2 cellular contexts compared by ENCODE assay signal in genomic region chr4:76857010-76857409, GRCh38.
TF ChIP-seq lines count a peak whose summit lies in the region.

No MANE protein-coding gene starts in this region.

TF ChIP-seq in liver, 16 proteins besides CTCF, POLR2A, EP300 and RAD21:
- no peak for TF ChIP-seq TAF1 (conservative IDR thresholded peaks at IDR 0.05)
- no peak for TF ChIP-seq FOXA1 (IDR thresholded peaks at IDR 0.05)
- TF ChIP-seq EGR1 (IDR thresholded peaks at IDR 0.05; ENCODE audit: low read depth in 2 of 2), result no peak
- TF ChIP-seq HNF4A (conservative IDR thresholded peaks at IDR 0.05), result no peak

TF ChIP-seq in HepG2, 621 proteins besides CTCF, POLR2A, EP300 and RAD21:
- TF ChIP-seq ZBTB38 (CRISPR knock-in tag; IDR thresholded peaks at IDR 0.05) (no peak), FOSL1 (CRISPR knock-in tag; IDR thresholded peaks at IDR 0.05; ENCODE audit: borderline replicate concordance) (no peak), GFI1 (CRISPR knock-in tag; IDR thresholded peaks at IDR 0.05; ENCODE audit: borderline replicate concordance) (no peak), SKIL (CRISPR knock-in tag; IDR thresholded peaks at IDR 0.05; ENCODE audit: borderline replicate concordance) (no peak), AKAP8 (CRISPR knock-in tag; IDR thresholded peaks at IDR 0.05) (no peak), STAT6 (CRISPR knock-in tag; IDR thresholded peaks at IDR 0.05; ENCODE audit: borderline replicate concordance) (no peak), MXD4 (CRISPR knock-in tag; IDR thresholded peaks at IDR 0.05) (no peak), ZNF234 (CRISPR knock-in tag; conservative IDR thresholded peaks at IDR 0.05) (no peak), ZNF572 (CRISPR knock-in tag; IDR thresholded peaks at IDR 0.05) (no peak), NFRKB (IDR thresholded peaks at IDR 0.05) (no peak), ZNF124 (CRISPR knock-in tag; IDR thresholded peaks at IDR 0.05) (no peak), ARNT (IDR thresholded peaks at IDR 0.05) (no peak), TBL1XR1 (IDR thresholded peaks at IDR 0.05; ENCODE audit: borderline replicate concordance, low read length, partially characterized antibody) (no peak), CENPT (CRISPR knock-in tag; IDR thresholded peaks at IDR 0.05; ENCODE audit: low read depth) (no peak), KDM5B (CRISPR knock-in tag; IDR thresholded peaks at IDR 0.05; ENCODE audit: borderline replicate concordance) (no peak), FOXJ3 (CRISPR knock-in tag; IDR thresholded peaks at IDR 0.05; ENCODE audit: borderline replicate concordance) (no peak), ELF4 (CRISPR knock-in tag; IDR thresholded peaks at IDR 0.05; ENCODE audit: borderline replicate concordance) (no peak), TOE1 (CRISPR knock-in tag; IDR thresholded peaks at IDR 0.05) (no peak), ZNF75D (CRISPR knock-in tag; IDR thresholded peaks at IDR 0.05; ENCODE audit: borderline replicate concordance) (no peak), IKZF5 (CRISPR knock-in tag; IDR thresholded peaks at IDR 0.05) (no peak)
